15 cellular contexts compared by ENCODE assay signal in genomic region chr6:126716826-126717514, GRCh38.
DNase-seq lines count a peak whose midpoint lies in the region; ATAC-seq and TF ChIP-seq lines count a peak whose summit lies in the region.
"Had no signal": no experiment of that assay in that cellular context is flagged by ENCODE, and none has a peak within 500 bp of the region (broad histone marks: within the 10 kb centered on the region; RNA-seq: fewer than 3 reads in every experiment).

No MANE protein-coding gene starts in this region.

- DNase-seq in M059J (ENCODE audit: low read depth) (peak; percentile 50), cerebellar cortex (ENCODE audit: low spot score) (peak; percentile 25), lower lobe of right lung (no peak), upper lobe of right lung (no peak)
- DNase-seq in activated CD4-positive, alpha-beta T cell treated with anti-CD3 and anti-CD28 coated beads for 1 hour = no peak
- no peak for DNase-seq in effector CD4-positive, alpha-beta T cell
- DNase-seq: activated effector memory CD4-positive, alpha-beta T cell treated with Interleukin-2 at 50 U/mL for 16 hours; foreskin fibroblast; mucosa of descending colon; NCI-H1105; NCI-H2171 treated with DMSO at 0.1 percent for 48 hours; posterior cingulate gyrus had no signal

- no peak for TF ChIP-seq CTCF in lower lobe of right lung (IDR thresholded peaks at IDR 0.05)
- TF ChIP-seq CTCF in upper lobe of right lung (IDR thresholded peaks at IDR 0.05) = no peak

- H3K27ac ChIP-seq in lower lobe of right lung (no peak overlapping the region), upper lobe of right lung (no peak overlapping the region)
- H3K27ac ChIP-seq: C4-2B, SJSA1 had no signal

- H3K36me3 ChIP-seq in lower lobe of right lung (no peaks in the 10 kb centered on the region), upper lobe of right lung (no peaks in the 10 kb centered on the region)
- H3K36me3 ChIP-seq: SJSA1 had no signal

- H3K4me3 ChIP-seq in lower lobe of right lung (no peak overlapping the region), upper lobe of right lung (no peak overlapping the region)
- H3K4me3 ChIP-seq: mucosa of descending colon, SJSA1 had no signal

- H3K27me3 ChIP-seq in lower lobe of right lung (ENCODE audit: low read depth) (no peaks in the 10 kb centered on the region), upper lobe of right lung (no peaks in the 10 kb centered on the region)

- ATAC-seq in lower lobe of right lung (peak; percentile 63 to 83), upper lobe of right lung (peak; percentile 78), GM19455 (IDR thresholded peaks at IDR 0.05; ENCODE audit: unreplicated experiment) (no peak)
- ATAC-seq: mucosa of descending colon had no signal

- H3K4me1 ChIP-seq in lower lobe of right lung = no peaks in the 10 kb centered on the region
- no peaks in the 10 kb centered on the region for H3K4me1 ChIP-seq in upper lobe of right lung

- intact Hi-C loops in lower lobe of right lung (cut with DNase I) = no loop called here
- intact Hi-C loops in upper lobe of right lung (cut with DNase I) = no loop called here

- no peaks in the 10 kb centered on the region for H3K9me3 ChIP-seq in lower lobe of right lung
- no peaks in the 10 kb centered on the region for H3K9me3 ChIP-seq in upper lobe of right lung
- H3K9me3 ChIP-seq: mucosa of descending colon, SJSA1 had no signal

Comparison
In these comparisons a context has a peak if more than half of its experiments do, and no peak if none do; other contexts are left out.
1. DNase-seq: peak in M059J (single experiment) and cerebellar cortex (single experiment); none in lower lobe of right lung (single experiment), upper lobe of right lung (single experiment), activated CD4-positive, alpha-beta T cell treated with anti-CD3 and anti-CD28 coated beads for 1 hour (single experiment) and effector CD4-positive, alpha-beta T cell (single experiment).